ENCODE assay signal across 26 cellular contexts in genomic region chr11:10410106-10410843, GRCh38.
"Had no signal": no experiment of that assay in that cellular context is flagged by ENCODE, and none has a peak within 500 bp of the region (broad histone marks: within the 10 kb centered on the region; RNA-seq: fewer than 3 reads in every experiment).

No MANE protein-coding gene starts in this region.

- ATAC-seq: activated CD8-positive, alpha-beta T cell treated with anti-CD3 and anti-CD28 coated beads for 36 hours had no signal

- DNase-seq: activated CD4-positive, CD25-positive, alpha-beta regulatory T cell; activated CD8-positive, alpha-beta T cell treated with anti-CD3 and anti-CD28 coated beads for 36 hours; activated effector memory CD4-positive, alpha-beta T cell treated with Interleukin-2 at 50 U/mL for 16 hours; activated naive CD4-positive, alpha-beta T cell; activated T-cell treated with anti-CD3 and anti-CD28 coated beads, Interleukin-2, amount 50 U/mL, for 24 hours; aorta; caudate nucleus; KG1; NCI-H1092 treated with DMSO at 0.1 percent for 48 hours; NCI-H1417 treated with DMSO at 0.1 percent for 48 hours; NCI-H1694 treated with DMSO at 0.1 percent for 48 hours; NCI-H2029 treated with DMSO at 0.1 percent for 48 hours; NCI-H345; NCI-H510A; NCI-H526 treated with DMSO at 0.1 percent for 48 hours; NK-92 treated with Interleukin-12 subunit alpha and Interleukin-12 subunit beta, amount 100 ng/mL, for 24 hours; OCI-M1; Peyer's patch; Right ventricle myocardium superior; T-helper 2 cell; T1000 had no signal

- H3K9me3 ChIP-seq: breast epithelium, Peyer's patch, SJSA1 had no signal

- H3K27ac ChIP-seq: breast epithelium, Peyer's patch, RWPE1, SJSA1 had no signal

- H3K4me3 ChIP-seq: breast epithelium, Peyer's patch, SJSA1 had no signal

- H3K27me3 ChIP-seq: breast epithelium, Peyer's patch, SJSA1 had no signal

- H3K4me3 Mint-ChIP-seq: activated CD8-positive, alpha-beta T cell treated with anti-CD3 and anti-CD28 coated beads for 36 hours; activated naive CD4-positive, alpha-beta T cell treated with anti-CD3 and anti-CD28 coated beads, Interleukin-2, amount 50 U/mL, for 24 hours; activated T-cell treated with anti-CD3 and anti-CD28 coated beads, Interleukin-2, amount 50 U/mL, for 24 hours; activated T-helper 1 cell treated with anti-CD3 and anti-CD28 coated beads, Interleukin-12 subunit alpha, Interleukin-12 subunit beta, Interleukin-2, Interleukin-4 antibody, amounts not matched to agents 30 ng/mL and 10 ng/mL and 1 ng/mL, durations not matched to agents 14 hours and 24 hours and 36 hours had no signal

- H3K27ac Mint-ChIP-seq: activated CD8-positive, alpha-beta T cell treated with anti-CD3 and anti-CD28 coated beads for 36 hours; activated naive CD4-positive, alpha-beta T cell treated with anti-CD3 and anti-CD28 coated beads, Interleukin-2, amount 50 U/mL, for 24 hours; activated T-helper 1 cell treated with anti-CD3 and anti-CD28 coated beads, Interleukin-12 subunit alpha, Interleukin-12 subunit beta, Interleukin-2, Interleukin-4 antibody, amounts not matched to agents 30 ng/mL and 10 ng/mL and 1 ng/mL, durations not matched to agents 14 hours and 24 hours and 36 hours had no signal

- H3K36me3 ChIP-seq: breast epithelium, Peyer's patch, SJSA1 had no signal

- H3K27me3 Mint-ChIP-seq: activated CD8-positive, alpha-beta T cell treated with anti-CD3 and anti-CD28 coated beads for 36 hours; activated naive CD4-positive, alpha-beta T cell treated with anti-CD3 and anti-CD28 coated beads, Interleukin-2, amount 50 U/mL, for 24 hours; activated T-cell treated with anti-CD3 and anti-CD28 coated beads, Interleukin-2, amount 50 U/mL, for 24 hours had no signal

- H3K36me3 Mint-ChIP-seq: activated naive CD4-positive, alpha-beta T cell treated with anti-CD3 and anti-CD28 coated beads, Interleukin-2, amount 50 U/mL, for 24 hours had no signal

- H3K4me1 ChIP-seq: breast epithelium had no signal

- H3K9me3 Mint-ChIP-seq: activated CD8-positive, alpha-beta T cell treated with anti-CD3 and anti-CD28 coated beads for 36 hours; activated naive CD4-positive, alpha-beta T cell treated with anti-CD3 and anti-CD28 coated beads, Interleukin-2, amount 50 U/mL, for 24 hours; activated T-cell treated with anti-CD3 and anti-CD28 coated beads, Interleukin-2, amount 50 U/mL, for 24 hours; activated T-helper 1 cell treated with anti-CD3 and anti-CD28 coated beads, Interleukin-12 subunit alpha, Interleukin-12 subunit beta, Interleukin-2, Interleukin-4 antibody, amounts not matched to agents 30 ng/mL and 10 ng/mL and 1 ng/mL, durations not matched to agents 14 hours and 24 hours and 36 hours had no signal
